Comparison of ENCODE assay signal across 1 cellular context in genomic region chr1:201984446-201984845, GRCh38.
TF ChIP-seq lines count a peak whose summit lies in the region.

No MANE protein-coding gene starts in this region.

TF ChIP-seq in HCT116, 20 proteins besides CTCF, POLR2A, EP300 and RAD21:
- TF ChIP-seq CBX3 (IDR thresholded peaks at IDR 0.05; ENCODE audit: low read depth) (no peak), ATF3 (IDR thresholded peaks at IDR 0.05) (no peak), FOSL1 (IDR thresholded peaks at IDR 0.05; ENCODE audit: low read depth) (no peak), EZH2 (IDR thresholded peaks at IDR 0.05) (no peak), POLR2AphosphoS5 (IDR thresholded peaks at IDR 0.05; ENCODE audit: low read depth, low read length) (no peak), ZBTB33 (IDR thresholded peaks at IDR 0.05; ENCODE audit: extremely low read depth, insufficient replicate concordance, low read length) (no peak), SIN3A (IDR thresholded peaks at IDR 0.05; ENCODE audit: low read depth) (no peak), SRF (IDR thresholded peaks at IDR 0.05; ENCODE audit: low read depth) (no peak), EGR1 (IDR thresholded peaks at IDR 0.05; ENCODE audit: low read depth) (no peak), EZH2phosphoT487 (IDR thresholded peaks at IDR 0.05; ENCODE audit: borderline replicate concordance) (no peak), ZNF274 (IDR thresholded peaks at IDR 0.05; ENCODE audit: low read depth, low read length) (no peak), ELF1 (IDR thresholded peaks at IDR 0.05; ENCODE audit: borderline replicate concordance, low read depth) (no peak)
